Comparison of ENCODE assay signal across 22 cellular contexts in genomic region chr4:5689065-5689464, GRCh38. TPM values are rescaled to one million over a fixed set of nuclear protein-coding genes. Genes with fewer than 3 reads are reported as not detected.
A peak's percentile ranks its signal among the peaks of the same experiment; 100 is the strongest.
DNase-seq lines count a peak whose midpoint lies in the region; ATAC-seq, FAIRE-seq and TF ChIP-seq lines count a peak whose summit lies in the region.
"Had no signal": no experiment of that assay in that cellular context is flagged by ENCODE, and none has a peak within 500 bp of the region (broad histone marks: within the 10 kb centered on the region; RNA-seq: fewer than 3 reads in every experiment).

No MANE protein-coding gene starts in this region.

- H3K9me3 Mint-ChIP-seq in CD14-positive monocyte, result peaks cover 0 to 3% (median 0%) of the 10 kb centered on the region in 7 donors
- no peaks in the 10 kb centered on the region for H3K9me3 Mint-ChIP-seq in endodermal cell
- H3K9me3 Mint-ChIP-seq: CD4-positive, alpha-beta T cell; CD8-positive, alpha-beta T cell had no signal

- WGBS in endodermal cell (ENCODE audit: insufficient coverage in 1 of 2, insufficient read length in 1 of 2), 2 experiments, result 84 to 94% methylated on average over 6 to 8 of the region's 8 CpGs
- WGBS in HepG2 (ENCODE audit: low lambda C conversion rate), result 21% methylated on average over 7 of the region's 8 CpGs

- in situ Hi-C loops in HepG2 (cut with HindIII; ENCODE audit: extremely low pct_ligation_motif_present, low pct_unique_long_range_greater_than_20kb), result no loop called here

- no peak for TF ChIP-seq POLR2A in HepG2 (IDR thresholded peaks at IDR 0.05; ENCODE audit: insufficient read depth in 1 of 2, low read depth in 2 of 2, low read length in 2 of 2)

- no peak for TF ChIP-seq EP300 in HepG2 (IDR thresholded peaks at IDR 0.05; ENCODE audit: low read depth in 2 of 2, low read length in 2 of 2)
- TF ChIP-seq EP300 in HepG2 (CRISPR knock-in tag; IDR thresholded peaks at IDR 0.05; ENCODE audit: borderline replicate concordance), result no peak

- H3K4me2 ChIP-seq in HepG2 (ENCODE audit: low read depth, low read length), result no peak overlapping the region
- H3K4me2 ChIP-seq: BLaER1 had no signal

- no peaks in the 10 kb centered on the region for H3K79me2 ChIP-seq in HepG2 (ENCODE audit: insufficient read depth, low read length)

- CTCF ChIA-PET in HepG2 (lab: Yijun Ruan, JAX; ENCODE audit: low intra/inter-chr PET ratio, low total read pairs), result no interaction called here
- CTCF ChIA-PET in HEK293T (lab: Yijun Ruan, JAX), result interaction anchor here (0.9 kb wide), 1 partner anchor 135 kb away, joined by 3 read pairs; no protein-coding TSS in a partner anchor

- no peak overlapping the region for H3K4me3 ChIP-seq in endodermal cell (ENCODE audit: low read length)
- no peak overlapping the region for H3K4me3 ChIP-seq in HepG2 (replicated peaks in 1 of 3; ENCODE audit: insufficient read depth in 1 of 3, low read depth in 2 of 3, low read length in 3 of 3)
- H3K4me3 ChIP-seq: BLaER1 had no signal

- H3K9ac ChIP-seq in endodermal cell (ENCODE audit: extremely low read depth, low read length, poor library complexity, severe bottlenecking) (no peak overlapping the region), HepG2 (ENCODE audit: insufficient read depth, low read depth, low read length) (no peak overlapping the region)
- H3K9ac ChIP-seq: BLaER1 had no signal

- no peak overlapping the region for H3K27ac Mint-ChIP-seq in CD14-positive monocyte
- H3K27ac Mint-ChIP-seq in endodermal cell, result no peak overlapping the region
- H3K27ac Mint-ChIP-seq: CD4-positive, alpha-beta T cell; CD8-positive, alpha-beta T cell had no signal

- H3K27ac ChIP-seq in endodermal cell (ENCODE audit: low read depth, low read length) (peak overlapping the region; percentile 59), HepG2 (ENCODE audit: extremely low read length, insufficient read depth, low read length) (no peak overlapping the region)
- H3K27ac ChIP-seq: BLaER1 had no signal

- H3K36me3 ChIP-seq in endodermal cell (ENCODE audit: control insufficient read depth, insufficient read depth, low read length), result peaks cover 18% of the 10 kb centered on the region
- H3K36me3 ChIP-seq in HepG2 (replicated peaks in 1 of 2; ENCODE audit: control insufficient read depth in 1 of 2, insufficient read depth in 2 of 2, low read length in 2 of 2), result no peaks in the 10 kb centered on the region
- H3K36me3 ChIP-seq: BE2C had no signal

- H3K27me3 ChIP-seq in endodermal cell (ENCODE audit: control insufficient read depth, insufficient read depth, low read length, poor library complexity, severe bottlenecking) (no peaks in the 10 kb centered on the region), HepG2 (ENCODE audit: control insufficient read depth in 1 of 2, insufficient read depth in 2 of 2, low read length in 2 of 2) (peaks cover 0 to 6% of the 10 kb centered on the region in 2 experiments; a peak in 2 of 5 replicates)
- H3K27me3 ChIP-seq: BE2C, BLaER1 had no signal

- POLR2A ChIA-PET in HepG2 (lab: Yijun Ruan, JAX), result no interaction called here
- POLR2A ChIA-PET in HEK293T (lab: Yijun Ruan, JAX), result no interaction called here

- H3K4me3 Mint-ChIP-seq in CD14-positive monocyte (no peak overlapping the region), endodermal cell (no peak overlapping the region)
- H3K4me3 Mint-ChIP-seq: CD4-positive, alpha-beta T cell; CD8-positive, alpha-beta T cell had no signal

- H3K9me3 ChIP-seq in endodermal cell (ENCODE audit: control insufficient read depth, low read length) (peaks cover 9% of the 10 kb centered on the region), HepG2 (ENCODE audit: low read length) (no peaks in the 10 kb centered on the region)
- H3K9me3 ChIP-seq: BE2C, BLaER1, Caco-2 had no signal

- H3K4me1 ChIP-seq in endodermal cell (ENCODE audit: control insufficient read depth, insufficient read depth, low read length) (peaks cover 4% of the 10 kb centered on the region), HepG2 (ENCODE audit: insufficient read depth, low read length) (no peaks in the 10 kb centered on the region)
- H3K4me1 ChIP-seq: BE2C, Caco-2 had no signal

- H3K36me3 Mint-ChIP-seq in CD14-positive monocyte (no peaks in the 10 kb centered on the region), endodermal cell (ENCODE audit: low read depth) (peaks cover 69% of the 10 kb centered on the region)

- no peaks in the 10 kb centered on the region for H4K20me1 ChIP-seq in HepG2 (ENCODE audit: insufficient read depth, low read length)
- H4K20me1 ChIP-seq: BLaER1 had no signal

- TF ChIP-seq RAD21 in HepG2 (CRISPR knock-in tag; IDR thresholded peaks at IDR 0.05), result no peak

- no peak overlapping the region for H2AFZ ChIP-seq in HepG2 (ENCODE audit: low read length)

- no peak for FAIRE-seq in HepG2 (lab: Jason Lieb, UNC)
- FAIRE-seq: A204.1, D721Med, G401.6, GM12891, GM19239 had no signal

- intact Hi-C loops in CD14-positive monocyte (cut with micrococcal nuclease), result no loop called here
- intact Hi-C loops in HepG2 (cut with micrococcal nuclease; ENCODE audit: unreplicated experiment), result no loop called here

- H3K27me3 Mint-ChIP-seq in CD14-positive monocyte (ENCODE audit: low read depth in 3 of 3) (peaks cover 0 to 2% (median 0%) of the 10 kb centered on the region in 3 donors), endodermal cell (ENCODE audit: insufficient read depth) (no peaks in the 10 kb centered on the region)
- H3K27me3 Mint-ChIP-seq: CD4-positive, alpha-beta T cell had no signal

- H3K4me1 Mint-ChIP-seq in CD14-positive monocyte (no peaks in the 10 kb centered on the region), endodermal cell (peaks cover 1% of the 10 kb centered on the region)

- no peak for ATAC-seq in HepG2
- ATAC-seq: CD8-positive, alpha-beta T cell had no signal

- no TSS peak for BruUV-seq in HepG2 (replicated peaks; lab: Mats Ljungman, UMichigan)

- no peak for TF ChIP-seq CTCF in CD14-positive monocyte (IDR thresholded peaks at IDR 0.05)
- no peak for TF ChIP-seq CTCF in endodermal cell (conservative IDR thresholded peaks at IDR 0.05)
- no peak for TF ChIP-seq CTCF in HepG2 (CRISPR knock-in tag; IDR thresholded peaks at IDR 0.05)

- peak; percentile 45 for DNase-seq in CD14-positive monocyte (ENCODE audit: low spot score)
- no peak for DNase-seq in endodermal cell
- DNase-seq in mesenteric fat pad (ENCODE audit: low spot score), result peak; percentile 81
- DNase-seq in hippocampal formation (lab: John Stamatoyannopoulos, UW), result no peak
- no peak for DNase-seq in HepG2 (ENCODE audit: low spot score)
- DNase-seq in HEK293T (ENCODE audit: extremely low spot score), result no peak
- DNase-seq: 8988T; ACHN; BE2C; C1 segment of cervical spinal cord; Caco-2; Calu3; CD4-positive, alpha-beta T cell; CD8-positive, alpha-beta T cell; DMS79 treated with DMSO at 0.1 percent for 48 hours; GF-D8 had no signal

RNA-seq across cellular contexts. Expression of gene EVC2, which starts 19.3 kb away (rescaled TPM):
- polyA plus RNA-seq in CD14-positive monocyte (under 1 TPM; 0.04 to 0.08 TPM), HepG2 (2011; rRNA removed) (not detected in 2 replicates)
- total RNA-seq in endodermal cell (10 to 100 TPM in 1 of 2 donors, 1 to 10 TPM in 1; 9.7 to 11.7 TPM), mesenteric fat pad (4.0 TPM), HepG2 (2016; rRNA removed; fragmentation: Illumina TruSeq; extraction: Trizol) (not detected in 2 replicates)
- 4.2 TPM for polyA plus RNA-seq in endodermal cell (2013, experiment 1 of 2)
- polyA plus RNA-seq in endodermal cell (2013, experiment 2 of 2), result 3.9 TPM
- not detected in 2 replicates for total RNA-seq in HepG2 (2016; cell fraction: cytosol; rRNA removed; fragmentation: Illumina TruSeq; extraction: Trizol; ENCODE audit: low read depth)
- not detected in 2 replicates for total RNA-seq in HepG2 (2016; cell fraction: insoluble cytoplasmic fraction; rRNA removed; fragmentation: Illumina TruSeq; extraction: Trizol)
- not detected in 2 replicates for total RNA-seq in HepG2 (2016; cell fraction: membrane; rRNA removed; fragmentation: Illumina TruSeq; extraction: Trizol)
- total RNA-seq in HepG2 (2016; cell fraction: nucleus; rRNA removed; fragmentation: Illumina TruSeq; extraction: Trizol), result not detected in 2 replicates
- polyA plus RNA-seq in HepG2 (2011; cell fraction: cytosol; rRNA removed), result not detected in 2 replicates
- polyA plus RNA-seq in HepG2 (2011; cell fraction: nucleus; rRNA removed), result not detected in 2 replicates
- not detected in 2 replicates for polyA plus RNA-seq in HepG2 (2012)
- polyA plus RNA-seq in HepG2 (2016; cell fraction: cytosol; fragmentation: Illumina TruSeq; extraction: Trizol; ENCODE audit: low read depth), result not detected in 2 replicates
- not detected in 2 replicates for polyA plus RNA-seq in HepG2 (2016; cell fraction: insoluble cytoplasmic fraction; fragmentation: Illumina TruSeq; extraction: Trizol; ENCODE audit: low read depth)
- polyA plus RNA-seq in HepG2 (2016; cell fraction: membrane; fragmentation: Illumina TruSeq; extraction: Trizol; ENCODE audit: low read depth), result not detected in 2 replicates
- polyA plus RNA-seq in HepG2 (2016; cell fraction: nucleus; fragmentation: Illumina TruSeq; extraction: Trizol; ENCODE audit: insufficient read depth, low read depth), result not detected in 2 replicates
- not detected in 2 replicates for polyA minus RNA-seq in HepG2 (2011; rRNA and poly(A)+ RNA removed; ENCODE audit: low replicate concordance)
- not detected in 2 replicates for polyA minus RNA-seq in HepG2 (2011; cell fraction: cytosol; rRNA and poly(A)+ RNA removed)
- not detected in 2 replicates for polyA minus RNA-seq in HepG2 (2011; cell fraction: nucleus; rRNA and poly(A)+ RNA removed)
- total RNA-seq: Caco-2, Calu3 had no signal

RNA-seq across cellular contexts. Expression of gene EVC, which starts 21.9 kb away (rescaled TPM):
- polyA plus RNA-seq in CD14-positive monocyte (not detected), HepG2 (2011; rRNA removed) (3.1 and 3.5 TPM in 2 replicates)
- total RNA-seq in endodermal cell (10 to 100 TPM; 25.5 to 29.0 TPM), mesenteric fat pad (16.6 TPM), HepG2 (2016; rRNA removed; fragmentation: Illumina TruSeq; extraction: Trizol) (2.8 and 4.9 TPM in 2 replicates)
- 9.9 TPM for polyA plus RNA-seq in endodermal cell (2013, experiment 1 of 2)
- polyA plus RNA-seq in endodermal cell (2013, experiment 2 of 2), result 9.5 TPM
- total RNA-seq in HepG2 (2016; cell fraction: cytosol; rRNA removed; fragmentation: Illumina TruSeq; extraction: Trizol; ENCODE audit: low read depth), result 1.3 and 1.5 TPM in 2 replicates
- 2.3 and 4.9 TPM in 2 replicates for total RNA-seq in HepG2 (2016; cell fraction: insoluble cytoplasmic fraction; rRNA removed; fragmentation: Illumina TruSeq; extraction: Trizol)
- total RNA-seq in HepG2 (2016; cell fraction: membrane; rRNA removed; fragmentation: Illumina TruSeq; extraction: Trizol), result 3.0 and 3.1 TPM in 2 replicates
- total RNA-seq in HepG2 (2016; cell fraction: nucleus; rRNA removed; fragmentation: Illumina TruSeq; extraction: Trizol), result 8.1 and 10.9 TPM in 2 replicates
- polyA plus RNA-seq in HepG2 (2011; cell fraction: cytosol; rRNA removed), result 1.7 and 2.1 TPM in 2 replicates
- 17.7 and 18.7 TPM in 2 replicates for polyA plus RNA-seq in HepG2 (2011; cell fraction: nucleus; rRNA removed)
- polyA plus RNA-seq in HepG2 (2012), result 2.0 and 3.0 TPM in 2 replicates
- polyA plus RNA-seq in HepG2 (2016; cell fraction: cytosol; fragmentation: Illumina TruSeq; extraction: Trizol; ENCODE audit: low read depth), result 0.61 and 0.63 TPM in 2 replicates
- 1.6 and 2.2 TPM in 2 replicates for polyA plus RNA-seq in HepG2 (2016; cell fraction: insoluble cytoplasmic fraction; fragmentation: Illumina TruSeq; extraction: Trizol; ENCODE audit: low read depth)
- polyA plus RNA-seq in HepG2 (2016; cell fraction: membrane; fragmentation: Illumina TruSeq; extraction: Trizol; ENCODE audit: low read depth), result 1.1 and 1.2 TPM in 2 replicates
- polyA plus RNA-seq in HepG2 (2016; cell fraction: nucleus; fragmentation: Illumina TruSeq; extraction: Trizol; ENCODE audit: insufficient read depth, low read depth), result 8.1 and 10.6 TPM in 2 replicates
- polyA minus RNA-seq in HepG2 (2011; rRNA and poly(A)+ RNA removed; ENCODE audit: low replicate concordance), result 1.2 and 6.0 TPM in 2 replicates
- 2.5 and 3.3 TPM in 2 replicates for polyA minus RNA-seq in HepG2 (2011; cell fraction: cytosol; rRNA and poly(A)+ RNA removed)
- polyA minus RNA-seq in HepG2 (2011; cell fraction: nucleus; rRNA and poly(A)+ RNA removed), result 15.0 and 17.3 TPM in 2 replicates
- total RNA-seq: Caco-2, Calu3 had no signal

Comparison
In these comparisons a context has a peak if more than half of its experiments do, and no peak if none do; other contexts are left out.
1. DNase-seq: peak in CD14-positive monocyte (single experiment) and mesenteric fat pad (single experiment); none in endodermal cell (single experiment), hippocampal formation (0 of 2), HepG2 (single experiment) and HEK293T (single experiment).